ENCODE assay signal across 2 cellular contexts in genomic region chr3:187305881-187306280, GRCh38.
TF ChIP-seq lines count a peak whose summit lies in the region.

No MANE protein-coding gene starts in this region.

TF ChIP-seq in GM23338, 12 proteins besides CTCF, POLR2A, EP300 and RAD21 (continued from another document):
- TF ChIP-seq EZH2phosphoT487 (IDR thresholded peaks at IDR 0.05; ENCODE audit: unreplicated experiment), result no peak
- no peak for TF ChIP-seq ZNF114 (CRISPR knock-in tag; IDR thresholded peaks at IDR 0.05)
- TF ChIP-seq, protein P1, sequence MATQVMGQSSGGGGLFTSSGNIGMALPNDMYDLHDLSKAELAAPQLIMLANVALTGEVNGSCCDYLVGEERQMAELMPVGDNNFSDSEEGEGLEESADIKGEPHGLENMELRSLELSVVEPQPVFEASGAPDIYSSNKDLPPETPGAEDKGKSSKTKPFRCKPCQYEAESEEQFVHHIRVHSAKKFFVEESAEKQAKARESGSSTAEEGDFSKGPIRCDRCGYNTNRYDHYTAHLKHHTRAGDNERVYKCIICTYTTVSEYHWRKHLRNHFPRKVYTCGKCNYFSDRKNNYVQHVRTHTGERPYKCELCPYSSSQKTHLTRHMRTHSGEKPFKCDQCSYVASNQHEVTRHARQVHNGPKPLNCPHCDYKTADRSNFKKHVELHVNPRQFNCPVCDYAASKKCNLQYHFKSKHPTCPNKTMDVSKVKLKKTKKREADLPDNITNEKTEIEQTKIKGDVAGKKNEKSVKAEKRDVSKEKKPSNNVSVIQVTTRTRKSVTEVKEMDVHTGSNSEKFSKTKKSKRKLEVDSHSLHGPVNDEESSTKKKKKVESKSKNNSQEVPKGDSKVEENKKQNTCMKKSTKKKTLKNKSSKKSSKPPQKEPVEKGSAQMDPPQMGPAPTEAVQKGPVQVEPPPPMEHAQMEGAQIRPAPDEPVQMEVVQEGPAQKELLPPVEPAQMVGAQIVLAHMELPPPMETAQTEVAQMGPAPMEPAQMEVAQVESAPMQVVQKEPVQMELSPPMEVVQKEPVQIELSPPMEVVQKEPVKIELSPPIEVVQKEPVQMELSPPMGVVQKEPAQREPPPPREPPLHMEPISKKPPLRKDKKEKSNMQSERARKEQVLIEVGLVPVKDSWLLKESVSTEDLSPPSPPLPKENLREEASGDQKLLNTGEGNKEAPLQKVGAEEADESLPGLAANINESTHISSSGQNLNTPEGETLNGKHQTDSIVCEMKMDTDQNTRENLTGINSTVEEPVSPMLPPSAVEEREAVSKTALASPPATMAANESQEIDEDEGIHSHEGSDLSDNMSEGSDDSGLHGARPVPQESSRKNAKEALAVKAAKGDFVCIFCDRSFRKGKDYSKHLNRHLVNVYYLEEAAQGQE (IDR thresholded peaks at IDR 0.05; ENCODE audit: unreplicated experiment), result no peak
- no peak for TF ChIP-seq NANOG (IDR thresholded peaks at IDR 0.05; ENCODE audit: borderline replicate concordance)
- TF ChIP-seq, protein P2, sequence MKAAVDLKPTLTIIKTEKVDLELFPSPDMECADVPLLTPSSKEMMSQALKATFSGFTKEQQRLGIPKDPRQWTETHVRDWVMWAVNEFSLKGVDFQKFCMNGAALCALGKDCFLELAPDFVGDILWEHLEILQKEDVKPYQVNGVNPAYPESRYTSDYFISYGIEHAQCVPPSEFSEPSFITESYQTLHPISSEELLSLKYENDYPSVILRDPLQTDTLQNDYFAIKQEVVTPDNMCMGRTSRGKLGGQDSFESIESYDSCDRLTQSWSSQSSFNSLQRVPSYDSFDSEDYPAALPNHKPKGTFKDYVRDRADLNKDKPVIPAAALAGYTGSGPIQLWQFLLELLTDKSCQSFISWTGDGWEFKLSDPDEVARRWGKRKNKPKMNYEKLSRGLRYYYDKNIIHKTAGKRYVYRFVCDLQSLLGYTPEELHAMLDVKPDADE (IDR thresholded peaks at IDR 0.05), result no peak
- TF ChIP-seq EZH2 (IDR thresholded peaks at IDR 0.05; ENCODE audit: low read depth, unreplicated experiment), result no peak
- no peak for TF ChIP-seq ZNF462 (CRISPR knock-in tag; IDR thresholded peaks at IDR 0.05)

TF ChIP-seq in H1, 55 proteins besides CTCF, POLR2A, EP300 and RAD21 (continued from another document):
- TF ChIP-seq GABPA (IDR thresholded peaks at IDR 0.05; ENCODE audit: borderline replicate concordance, insufficient read depth, low read length), result no peak
- TF ChIP-seq MAFK (IDR thresholded peaks at IDR 0.05; ENCODE audit: low read depth, low read length), result no peak
- no peak for TF ChIP-seq RBBP5 (IDR thresholded peaks at IDR 0.05; ENCODE audit: borderline replicate concordance, low read depth, low read length)
- TF ChIP-seq SUZ12 (IDR thresholded peaks at IDR 0.05; ENCODE audit: low read length), result no peak
- TF ChIP-seq KDM5A (IDR thresholded peaks at IDR 0.05; ENCODE audit: low read length), result no peak
- TF ChIP-seq SIRT6 (IDR thresholded peaks at IDR 0.05; ENCODE audit: low read length), result no peak
- no peak for TF ChIP-seq POLR2AphosphoS5 (IDR thresholded peaks at IDR 0.05; ENCODE audit: low read depth, low read length)
- no peak for TF ChIP-seq CHD1 (IDR thresholded peaks at IDR 0.05; ENCODE audit: low read depth, low read length)
- TF ChIP-seq RXRA (IDR thresholded peaks at IDR 0.05; ENCODE audit: insufficient read depth, low read depth, low read length), result no peak
- no peak for TF ChIP-seq SRF (IDR thresholded peaks at IDR 0.05; ENCODE audit: low read depth, low read length)
- TF ChIP-seq SIN3A (conservative IDR thresholded peaks at IDR 0.05 in 1 of 2, IDR thresholded peaks at IDR 0.05 in 1 of 2; ENCODE audit: low read depth in 1 of 2, low read length in 2 of 2), result no peak
- TF ChIP-seq KDM4A (IDR thresholded peaks at IDR 0.05; ENCODE audit: low read depth, low read length, severe bottlenecking), result no peak
- no peak for TF ChIP-seq SIX5 (IDR thresholded peaks at IDR 0.05; ENCODE audit: low read depth, low read length)
- TF ChIP-seq ZNF274 (IDR thresholded peaks at IDR 0.05; ENCODE audit: borderline replicate concordance, extremely low read depth, low read length), result no peak
TF ChIP-seq in H1: peak in this region for 0.
